Comparison of ENCODE assay signal across 9 cellular contexts in the genomic region with DNA sequence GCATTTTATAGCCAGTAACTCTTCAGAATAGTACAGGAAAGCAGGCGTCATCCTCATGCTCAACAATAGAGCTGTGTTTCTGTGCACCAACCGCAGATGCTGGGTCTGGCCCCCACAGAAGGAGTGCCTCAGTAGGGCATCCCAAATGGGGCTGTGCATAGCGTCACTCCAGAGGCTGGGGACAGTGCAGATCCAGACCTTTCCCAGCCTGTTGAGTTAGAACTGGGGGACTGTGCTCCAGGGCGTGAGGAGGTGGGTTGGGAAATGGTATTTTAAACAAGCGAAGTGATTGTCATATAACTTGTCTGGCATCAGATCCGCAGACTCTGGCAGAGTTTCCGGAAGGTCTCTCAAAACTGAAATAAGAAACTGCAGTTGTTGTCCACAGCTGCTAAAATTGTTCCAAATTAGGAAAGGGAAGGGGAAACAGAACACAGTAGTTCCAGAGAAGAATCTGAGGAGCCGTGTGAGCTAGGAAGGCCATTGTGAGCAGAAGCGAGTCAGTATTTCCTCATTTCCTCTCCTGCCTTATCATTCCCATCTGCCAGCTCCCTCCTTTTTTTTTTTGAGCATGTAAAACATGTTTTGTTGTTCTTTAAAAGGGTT. TPM values are rescaled to one million over a fixed set of nuclear protein-coding genes. Genes with fewer than 3 reads are reported as not detected.
DNase-seq lines count a peak whose midpoint lies in the region; FAIRE-seq and TF ChIP-seq lines count a peak whose summit lies in the region.
"Had no signal": no experiment of that assay in that cellular context is flagged by ENCODE, and none has a peak within 500 bp of the region (broad histone marks: within the 10 kb centered on the region; RNA-seq: fewer than 3 reads in every experiment).

No MANE protein-coding gene starts in this region.

- H3K9me3 Mint-ChIP-seq in activated naive CD8-positive, alpha-beta T cell treated with anti-CD3 and anti-CD28 coated beads for 36 hours = no peaks in the 10 kb centered on the region
- H3K9me3 Mint-ChIP-seq: activated CD4-positive, alpha-beta memory T cell treated with anti-CD3 and anti-CD28 coated beads, Interleukin-2, amount 10 ng/mL, durations not matched to agents 7 days and 5 days had no signal

- H3K4me1 ChIP-seq in keratinocyte (ENCODE audit: control insufficient read depth, extremely low read depth, insufficient read depth, low read length) (peaks cover 46% of the 10 kb centered on the region), skeletal muscle tissue (ENCODE audit: control insufficient read depth in 3 of 3, insufficient read depth in 3 of 3, low read length in 3 of 3) (peaks cover 27 to 43% (median 39%) of the 10 kb centered on the region in 3 donors)

- FAIRE-seq in keratinocyte (lab: Jason Lieb, UNC) = peak; percentile 67
- no peak for FAIRE-seq in H54 (lab: Jason Lieb, UNC)

- H3K27ac Mint-ChIP-seq in activated naive CD8-positive, alpha-beta T cell treated with anti-CD3 and anti-CD28 coated beads for 36 hours = no peak overlapping the region
- H3K27ac Mint-ChIP-seq: activated CD4-positive, alpha-beta memory T cell treated with anti-CD3 and anti-CD28 coated beads, Interleukin-2, amount 10 ng/mL, durations not matched to agents 7 days and 5 days had no signal

- H3K27ac ChIP-seq in keratinocyte (ENCODE audit: control insufficient read depth, insufficient read depth, low read length) (peak overlapping the region; percentile 76), skeletal muscle tissue (ENCODE audit: low read depth, low read length) (peak overlapping the region; percentile 77)

- H3K9me3 ChIP-seq in keratinocyte (ENCODE audit: control insufficient read depth, low read depth, low read length) = no peaks in the 10 kb centered on the region
- no peaks in the 10 kb centered on the region for H3K9me3 ChIP-seq in skeletal muscle tissue (ENCODE audit: control insufficient read depth in 3 of 3, low read length in 3 of 3)

- no peaks in the 10 kb centered on the region for H3K9me1 ChIP-seq in keratinocyte (ENCODE audit: control insufficient read depth, extremely low read depth, insufficient read depth, low read length)

- peaks cover 11% of the 10 kb centered on the region for H3K36me3 Mint-ChIP-seq in activated naive CD8-positive, alpha-beta T cell treated with anti-CD3 and anti-CD28 coated beads for 36 hours

- DNase-seq in HFF-Myc (ENCODE audit: extremely low read depth, low read depth) = no peak
- DNase-seq in choroid plexus epithelial cell (ENCODE audit: low read depth) = peak; percentile 46
- no peak for DNase-seq in keratinocyte (ENCODE audit: low read depth, low spot score)
- DNase-seq in activated naive CD8-positive, alpha-beta T cell treated with anti-CD3 and anti-CD28 coated beads for 36 hours = no peak
- no peak for DNase-seq in H54 (ENCODE audit: insufficient read length, low spot score)
- no peak for DNase-seq in NCI-H1694 treated with DMSO at 0.1 percent for 48 hours (lab: John Stamatoyannopoulos, UW)
- no peak for DNase-seq in NCI-H2107 (lab: John Stamatoyannopoulos, UW)
- DNase-seq: activated CD4-positive, alpha-beta memory T cell treated with anti-CD3 and anti-CD28 coated beads, Interleukin-2, amount 10 ng/mL, durations not matched to agents 7 days and 5 days had no signal

- dilution Hi-C loops in keratinocyte (cut with MboI; ENCODE audit: extremely low pct_ligation_motif_present, low sequenced_read_pairs) = no loop called here

- no peaks in the 10 kb centered on the region for H3K79me2 ChIP-seq in keratinocyte (ENCODE audit: control insufficient read depth, insufficient read depth, low read length)

- peak overlapping the region; percentile 91 for H3K4me2 ChIP-seq in keratinocyte (ENCODE audit: control insufficient read depth, extremely low read depth, insufficient read depth, low read depth, low read length)

- peaks cover 36% of the 10 kb centered on the region for H3K27me3 Mint-ChIP-seq in activated naive CD8-positive, alpha-beta T cell treated with anti-CD3 and anti-CD28 coated beads for 36 hours

- H3K9ac ChIP-seq in keratinocyte (ENCODE audit: control insufficient read depth, extremely low read depth, insufficient read depth, low read length) (peak overlapping the region; percentile 67), skeletal muscle tissue (ENCODE audit: low read depth in 1 of 3, low read length in 3 of 3) (peak overlapping the region; percentile 50 to 69 (median 66))

- TF ChIP-seq CTCF in HFF-Myc (IDR thresholded peaks at IDR 0.05; ENCODE audit: low read depth, low read length, missing control alignments) (no peak), choroid plexus epithelial cell (conservative IDR thresholded peaks at IDR 0.05; ENCODE audit: low read depth, low read length) (no peak), keratinocyte (optimal IDR thresholded peaks at IDR 0.05 in 1 of 3, IDR thresholded peaks at IDR 0.05 in 1 of 3, conservative IDR thresholded peaks at IDR 0.05 in 1 of 3; ENCODE audit: extremely low read depth in 1 of 3, insufficient read depth in 2 of 3, low read length in 3 of 3) (no peak)

- peaks cover 21% of the 10 kb centered on the region for H3K4me1 Mint-ChIP-seq in activated naive CD8-positive, alpha-beta T cell treated with anti-CD3 and anti-CD28 coated beads for 36 hours

- H2AFZ ChIP-seq in keratinocyte (ENCODE audit: control insufficient read depth, low read length) = peak overlapping the region; percentile 75

- no peak for TF ChIP-seq POLR2A in H54 (IDR thresholded peaks at IDR 0.05; ENCODE audit: low read depth, low read length)

- H3K27me3 ChIP-seq in keratinocyte (ENCODE audit: control insufficient read depth, extremely low read depth, insufficient read depth, low read length) (peaks cover 7% of the 10 kb centered on the region), skeletal muscle tissue (ENCODE audit: control insufficient read depth in 3 of 3, insufficient read depth in 3 of 3, low read length in 3 of 3) (no peaks in the 10 kb centered on the region)

- H3K36me3 ChIP-seq in keratinocyte (ENCODE audit: control insufficient read depth in 2 of 2, extremely low read depth in 1 of 2, insufficient read depth in 2 of 2, low read length in 2 of 2) (no peaks in the 10 kb centered on the region), skeletal muscle tissue (ENCODE audit: control insufficient read depth in 3 of 3, insufficient read depth in 3 of 3, low read length in 3 of 3) (no peaks in the 10 kb centered on the region)

- no peaks in the 10 kb centered on the region for H4K20me1 ChIP-seq in keratinocyte (ENCODE audit: control insufficient read depth, extremely low read depth, insufficient read depth, low read length)

- no peak overlapping the region for H3K4me3 Mint-ChIP-seq in activated naive CD8-positive, alpha-beta T cell treated with anti-CD3 and anti-CD28 coated beads for 36 hours
- H3K4me3 Mint-ChIP-seq: activated CD4-positive, alpha-beta memory T cell treated with anti-CD3 and anti-CD28 coated beads, Interleukin-2, amount 10 ng/mL, durations not matched to agents 7 days and 5 days had no signal

- H3K4me3 ChIP-seq in HFF-Myc (replicated peaks; ENCODE audit: low read depth, low read length) (peak overlapping the region; percentile 25), choroid plexus epithelial cell (ENCODE audit: low read depth, low read length) (no peak overlapping the region), keratinocyte (ENCODE audit: control insufficient read depth in 2 of 3, extremely low read depth in 1 of 3, insufficient read depth in 2 of 3, low read depth in 1 of 3, low read length in 3 of 3) (peak overlapping the region in 2 of 3 experiments; percentile 9 to 58), skeletal muscle tissue (ENCODE audit: low read length in 3 of 3) (peak overlapping the region; percentile 55 to 64 (median 63))

RNA-seq across cellular contexts. Expression of a gene that starts 52.2 kb away (rescaled TPM):
- 5.5 to 17.0 TPM (median 11.4 TPM) in 3 replicates for polyA plus RNA-seq in keratinocyte
- 5.6 TPM for polyA plus RNA-seq in keratinocyte (2011; ENCODE audit: low read depth)
- polyA plus RNA-seq in keratinocyte (2011; cell fraction: cytosol; rRNA removed) = 9.6 and 11.3 TPM in 2 replicates
- 25.5 and 27.8 TPM in 2 replicates for polyA plus RNA-seq in keratinocyte (2011; cell fraction: nucleus; rRNA removed)
- 2.6 and 13.3 TPM in 2 replicates for polyA plus RNA-seq in keratinocyte (2012; ENCODE audit: low replicate concordance)
- 5.7 to 14.7 TPM (median 11.8 TPM) in 3 replicates for polyA minus RNA-seq in keratinocyte
- 8.8 TPM for polyA minus RNA-seq in keratinocyte (2011; cell fraction: cytosol; rRNA and poly(A)+ RNA removed)
- 9.9 and 19.9 TPM in 2 replicates for polyA minus RNA-seq in keratinocyte (2011; cell fraction: nucleus; rRNA and poly(A)+ RNA removed)
- 65.8 TPM for total RNA-seq in skeletal muscle tissue
- 10 to 100 TPM; 18.3 to 21.2 TPM for total RNA-seq in activated naive CD8-positive, alpha-beta T cell treated with anti-CD3 and anti-CD28 coated beads for 36 hours
